Comparison of ENCODE assay signal across 8 cellular contexts in genomic region chr3:182980204-182981037, GRCh38. TPM values are rescaled to one million over a fixed set of nuclear protein-coding genes. Genes with fewer than 3 reads are reported as not detected.
DNase-seq lines count a peak whose midpoint lies in the region; ATAC-seq lines count a peak whose summit lies in the region.

Gene DCUN1D1 (minus strand): TSS chr3:182980538. CDS start chr3:182980489, 49 bp downstream.

- WGBS in mesenchymal stem cell, result 0% methylated on average over 26 of the region's 106 CpGs

- peak within 1 kb of the TSS; percentile 79 to 94 for H3K18ac ChIP-seq in mesenchymal stem cell (ENCODE audit: low read depth in 1 of 2, low read length in 2 of 2)

- no peaks in the 10 kb centered on the region for H3K36me3 ChIP-seq in CD8-positive, alpha-beta memory T cell (ENCODE audit: insufficient read depth, low read length)
- no peaks in the 10 kb centered on the region for H3K36me3 ChIP-seq in mesenchymal stem cell (ENCODE audit: control insufficient read depth in 1 of 2, insufficient read depth in 2 of 2, low read depth in 1 of 2, low read length in 2 of 2)

- peak within 1 kb of the TSS; percentile 85 for H2BK15ac ChIP-seq in mesenchymal stem cell (ENCODE audit: low read depth, poor library complexity, severe bottlenecking)

- peaks cover 0 to 5% (median 0%) of the 10 kb centered on the region in 3 donors for H3K36me3 Mint-ChIP-seq in CD8-positive, alpha-beta memory T cell
- peaks cover 15% of the 10 kb centered on the region for H3K36me3 Mint-ChIP-seq in effector memory CD8-positive, alpha-beta T cell (ENCODE audit: insufficient read depth)

- H2AFZ ChIP-seq in mesenchymal stem cell (ENCODE audit: low read depth, low read length), result peak within 1 kb of the TSS; percentile 99

- peak within 1 kb of the TSS in 1 of 2 experiments; percentile 89 for H3K23ac ChIP-seq in mesenchymal stem cell (ENCODE audit: low read length in 2 of 2)

- peak within 1 kb of the TSS in 1 of 2 experiments; percentile 97 for H3K14ac ChIP-seq in mesenchymal stem cell (ENCODE audit: low read length in 2 of 2)

- peak within 1 kb of the TSS; percentile 98 for H4K8ac ChIP-seq in mesenchymal stem cell (ENCODE audit: low read length)

- no peaks in the 10 kb centered on the region for H3K9me3 ChIP-seq in CD8-positive, alpha-beta memory T cell (ENCODE audit: low read length)
- no peaks in the 10 kb centered on the region for H3K9me3 ChIP-seq in mesenchymal stem cell (ENCODE audit: control insufficient read depth, low read length)

- peaks cover 19% of the 10 kb centered on the region for H3K4me1 ChIP-seq in CD8-positive, alpha-beta memory T cell (ENCODE audit: insufficient read depth, low read length)
- peaks cover 10% of the 10 kb centered on the region for H3K4me1 ChIP-seq in mesenchymal stem cell (ENCODE audit: control insufficient read depth, insufficient read depth, low read depth, low read length)

- H3K27me3 ChIP-seq in CD8-positive, alpha-beta memory T cell (ENCODE audit: insufficient read depth, low read length, poor library complexity, severe bottlenecking), result no peaks in the 10 kb centered on the region
- no peaks in the 10 kb centered on the region for H3K27me3 ChIP-seq in mesenchymal stem cell (ENCODE audit: control insufficient read depth in 1 of 2, insufficient read depth in 1 of 2, low read length in 2 of 2)

- H3K4me2 ChIP-seq in mesenchymal stem cell (ENCODE audit: low read length, poor library complexity, severe bottlenecking), result peak within 1 kb of the TSS; percentile 90

- peaks cover 1% of the 10 kb centered on the region for H3K79me1 ChIP-seq in mesenchymal stem cell (replicated peaks; ENCODE audit: low read length, poor library complexity, severe bottlenecking)

- H4K91ac ChIP-seq in mesenchymal stem cell (ENCODE audit: low read length), result peak within 1 kb of the TSS; percentile 90

- peak within 1 kb of the TSS; percentile 16 for H2AK5ac ChIP-seq in mesenchymal stem cell (ENCODE audit: low read length, severe bottlenecking)

- ATAC-seq in GM19455 (IDR thresholded peaks at IDR 0.05; ENCODE audit: unreplicated experiment), result peak; percentile 94
- ATAC-seq in HG03575 (IDR thresholded peaks at IDR 0.05; ENCODE audit: extremely low read depth, insufficient number of reproducible peaks, low FRiP score, unreplicated experiment), result peak; percentile 41
- peak; percentile 91 for ATAC-seq in effector memory CD8-positive, alpha-beta T cell (replicated peaks)

- H2BK5ac ChIP-seq in mesenchymal stem cell (ENCODE audit: low read depth, low read length, poor library complexity, severe bottlenecking), result peak within 1 kb of the TSS; percentile 74

- H2BK12ac ChIP-seq in mesenchymal stem cell (ENCODE audit: low read length in 2 of 2), result no peak within 1 kb of the TSS

- peaks cover 35 to 46% (median 39%) of the 10 kb centered on the region in 3 donors for H3K4me1 Mint-ChIP-seq in CD8-positive, alpha-beta memory T cell
- peaks cover 23 to 31% of the 10 kb centered on the region in 2 donors for H3K4me1 Mint-ChIP-seq in effector memory CD8-positive, alpha-beta T cell (ENCODE audit: low read depth in 2 of 2)

- CTCF ChIA-PET in CD8-positive, alpha-beta memory T cell (lab: Charles Lee), result interaction anchor here (0.9 kb wide), 1 partner anchor 119 kb away, joined by 3 read pairs; the partner anchor contains the start of gene MCCC1

- DNase-seq in CD8-positive, alpha-beta memory T cell, result peak; percentile 86 to 92 (median 88)
- DNase-seq in NOMO-1 (lab: John Stamatoyannopoulos, UW; ENCODE audit: unreplicated experiment in 2 of 2) (peak; percentile 88 to 91), mesenchymal stem cell (peak; percentile 88)
- peak; percentile 69 to 74 for DNase-seq in activated CD8-positive, alpha-beta memory T cell treated with anti-CD3 and anti-CD28 coated beads for 4 hours (ENCODE audit: low read depth in 2 of 2)
- peak; percentile 84 to 90 (median 87) for DNase-seq in effector memory CD8-positive, alpha-beta T cell
- DNase-seq in stimulated activated CD8-positive, alpha-beta memory T cell treated with anti-CD3 and anti-CD28 coated beads, Interleukin-12 subunit alpha, Interleukin-12 subunit beta, amount 100 ng/mL, for 24 hours (ENCODE audit: extremely low read depth), result peak; percentile 65

- peak within 1 kb of the TSS; percentile 92 for H3K9ac ChIP-seq in mesenchymal stem cell (ENCODE audit: low read length)

- H2BK120ac ChIP-seq in mesenchymal stem cell (ENCODE audit: low read depth, low read length), result peak within 1 kb of the TSS; percentile 87

- no peaks in the 10 kb centered on the region for H3K9me3 Mint-ChIP-seq in CD8-positive, alpha-beta memory T cell
- H3K9me3 Mint-ChIP-seq in effector memory CD8-positive, alpha-beta T cell, result no peaks in the 10 kb centered on the region

- H3K4me3 ChIP-seq in CD8-positive, alpha-beta memory T cell (ENCODE audit: low read length), result peak within 1 kb of the TSS; percentile 73
- H3K4me3 ChIP-seq in mesenchymal stem cell (ENCODE audit: insufficient read depth in 1 of 2, low read depth in 1 of 2, low read length in 2 of 2), result peak within 1 kb of the TSS; percentile 93 to 98

- peak within 1 kb of the TSS; percentile 90 to 95 (median 93) for H3K4me3 Mint-ChIP-seq in CD8-positive, alpha-beta memory T cell
- peak within 1 kb of the TSS; percentile 87 to 93 for H3K4me3 Mint-ChIP-seq in effector memory CD8-positive, alpha-beta T cell

- peak within 1 kb of the TSS; percentile 63 for H3K27ac ChIP-seq in CD8-positive, alpha-beta memory T cell (ENCODE audit: low read depth, low read length)
- H3K27ac ChIP-seq in mesenchymal stem cell (ENCODE audit: low read length, poor library complexity, severe bottlenecking), result no peak within 1 kb of the TSS

- peak within 1 kb of the TSS; percentile 89 to 91 for H3K4ac ChIP-seq in mesenchymal stem cell (ENCODE audit: low read depth in 1 of 2, low read length in 2 of 2)

- POLR2A ChIA-PET in CD8-positive, alpha-beta memory T cell (lab: Charles Lee), result no interaction called here

- peak within 1 kb of the TSS; percentile 79 to 97 (median 90) for H3K27ac Mint-ChIP-seq in CD8-positive, alpha-beta memory T cell
- peak within 1 kb of the TSS; percentile 92 to 94 for H3K27ac Mint-ChIP-seq in effector memory CD8-positive, alpha-beta T cell

- H3K27me3 Mint-ChIP-seq in CD8-positive, alpha-beta memory T cell, result no peaks in the 10 kb centered on the region
- H3K27me3 Mint-ChIP-seq in effector memory CD8-positive, alpha-beta T cell, result no peaks in the 10 kb centered on the region

RNA-seq across cellular contexts. Expression of gene DCUN1D1, which starts in this region (rescaled TPM):
- 10 to 100 TPM; 55.4 to 61.3 TPM for total RNA-seq in CD8-positive, alpha-beta memory T cell
- polyA plus RNA-seq in CD8-positive, alpha-beta memory T cell, result 30.9 TPM
- polyA plus RNA-seq in mesenchymal stem cell (2013, experiment 1 of 2), result 38.5 TPM
- 42.5 TPM for polyA plus RNA-seq in mesenchymal stem cell (2013, experiment 2 of 2)

Comparison
In these comparisons a context has a peak if more than half of its experiments do, and no peak if none do; other contexts are left out.
1. ATAC-seq: peak in every context shown above with its lines; median percentile 94 in GM19455; 91 in effector memory CD8-positive, alpha-beta T cell; 41 in HG03575.